8 cellular contexts compared by ENCODE assay signal in the genomic region with DNA sequence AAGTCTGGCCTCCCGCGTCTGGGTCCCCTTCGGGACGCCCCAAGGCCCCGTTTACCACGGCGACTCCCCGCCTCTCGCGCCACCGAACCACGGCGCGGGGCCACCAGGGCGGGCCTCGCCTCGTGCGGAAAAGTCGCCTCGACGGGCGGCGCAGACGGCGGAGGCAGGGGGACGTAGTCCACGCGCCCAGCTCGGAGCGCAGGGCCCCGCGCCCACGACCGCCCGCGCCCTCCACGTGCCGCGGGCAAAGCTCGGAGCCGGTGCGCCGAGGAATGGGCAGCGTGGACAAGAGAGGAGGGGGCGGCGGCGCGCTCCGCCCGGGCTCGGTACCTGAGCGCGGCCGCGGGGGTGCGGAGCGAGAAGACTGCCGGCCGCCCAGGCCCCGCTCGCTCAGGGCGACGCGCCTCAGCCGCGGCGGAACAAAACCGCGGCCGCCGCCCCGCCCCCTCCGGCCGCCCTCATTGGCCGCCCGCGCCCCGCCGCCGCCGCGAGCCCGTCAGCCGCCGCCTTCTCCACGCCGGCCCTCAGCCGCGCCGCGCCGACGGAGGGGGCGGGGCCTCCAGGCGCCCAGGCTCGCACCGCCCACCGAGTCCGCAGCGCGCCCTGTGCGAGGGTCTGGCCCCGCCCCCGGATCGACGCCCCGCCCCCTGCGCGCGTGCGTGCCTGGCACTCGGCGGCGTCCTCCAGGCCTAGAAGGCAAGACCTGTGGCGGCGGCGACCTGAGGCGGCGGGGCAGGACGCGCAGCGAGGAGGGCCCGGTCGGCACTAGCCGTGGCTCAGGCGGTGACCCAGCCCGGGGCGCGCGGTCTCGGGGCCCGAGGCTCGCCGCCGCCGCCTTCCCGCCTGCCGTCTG. TPM values are rescaled to one million over a fixed set of nuclear protein-coding genes. Genes with fewer than 3 reads are reported as not detected.
DNase-seq lines count a peak whose midpoint lies in the region; ATAC-seq and TF ChIP-seq lines count a peak whose summit lies in the region.

A gene with protein sequence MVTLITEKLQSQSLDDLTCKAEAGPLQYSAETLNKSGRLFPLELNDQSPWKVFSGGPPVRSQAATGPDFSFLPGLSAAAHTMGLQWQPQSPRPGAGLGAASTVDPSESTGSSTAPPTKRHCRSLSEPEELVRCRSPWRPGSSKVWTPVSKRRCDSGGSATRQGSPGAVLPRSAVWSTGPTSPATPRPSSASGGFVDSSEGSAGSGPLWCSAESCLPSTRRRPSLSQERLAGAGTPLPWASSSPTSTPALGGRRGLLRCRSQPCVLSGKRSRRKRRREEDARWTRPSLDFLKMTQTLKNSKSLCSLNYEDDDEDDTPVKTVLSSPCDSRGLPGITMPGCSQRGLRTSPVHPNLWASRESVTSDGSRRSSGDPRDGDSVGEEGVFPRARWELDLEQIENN (minus strand): TSS at position 411 of the 853 bp plus-strand sequence. CDS start 15,572 bp downstream, outside the sequence.

- TF ChIP-seq POLR2A in NB4 (IDR thresholded peaks at IDR 0.05; ENCODE audit: extremely low read depth, insufficient read length) (peak; percentile 60), adrenal gland (IDR thresholded peaks at IDR 0.05) (peak in 1 of 2 donors; percentile 66)

- CTCF ChIA-PET in GM10248 (lab: Yijun Ruan, JAX), result interaction anchor here (2.7 kb wide), 1 partner anchor 10 kb away, joined by 15 read pairs; no protein-coding TSS in a partner anchor
- CTCF ChIA-PET in HEK293 (lab: Yijun Ruan, JAX), result interaction anchor here (1.0 kb wide), 1 partner anchor 9 kb away, joined by 9 read pairs; no protein-coding TSS in a partner anchor
- CTCF ChIA-PET in T-cell (lab: Charles Lee), result interaction anchor here in 1 of 2 donors (2.5 kb wide), 1 partner anchor 9 kb away, joined by 13 read pairs; no protein-coding TSS in a partner anchor

- peak within 1 kb of the TSS; percentile 81 to 87 (median 86) for H3K4me3 Mint-ChIP-seq in T-cell
- H3K4me3 Mint-ChIP-seq in type B pancreatic cell, result peak within 1 kb of the TSS; percentile 90

- H3K4me1 ChIP-seq in HEK293 (ENCODE audit: control insufficient read depth, insufficient read depth, low read length), result no peaks in the 10 kb centered on the region; the same call in 1 of the 2 replicates
- peaks cover 3 to 6% of the 10 kb centered on the region in 2 donors for H3K4me1 ChIP-seq in adrenal gland (replicated peaks in 1 of 2)
- H3K4me1 ChIP-seq in heart right ventricle, result peaks cover 0 to 18% (median 8%) of the 10 kb centered on the region in 9 donors

- H3K4me3 ChIP-seq in HEK293 (ENCODE audit: low read depth, low read length) (peak within 1 kb of the TSS; percentile 31), NB4 (ENCODE audit: low read depth, low read length) (peak within 1 kb of the TSS; percentile 13), adrenal gland (peak within 1 kb of the TSS in 3 of 4 donors; percentile 40 to 79 (median 52)), heart right ventricle (peak within 1 kb of the TSS; percentile 12 to 72 (median 66))

- peak; percentile 91 to 95 (median 93) for ATAC-seq in T-cell (replicated peaks in 1 of 4)
- ATAC-seq in heart right ventricle, result peak; percentile 91 to 98 (median 94)

- no peaks in the 10 kb centered on the region for H3K9me3 ChIP-seq in HEK293 (ENCODE audit: control insufficient read depth, insufficient read depth, low read depth, low read length)
- H3K9me3 ChIP-seq in adrenal gland (replicated peaks in 1 of 3), result no peaks in the 10 kb centered on the region
- H3K9me3 ChIP-seq in heart right ventricle, result no peaks in the 10 kb centered on the region

- H3K27ac Mint-ChIP-seq in T-cell (peak within 1 kb of the TSS; percentile 83 to 87), type B pancreatic cell (peak within 1 kb of the TSS; percentile 85)

- H3K27me3 Mint-ChIP-seq in T-cell (no peaks in the 10 kb centered on the region), type B pancreatic cell (peaks cover 15% of the 10 kb centered on the region)

- TF ChIP-seq CTCF in GM10248 (IDR thresholded peaks at IDR 0.05; ENCODE audit: control extremely low read depth, extremely low read depth, low read depth, missing control alignments) (peak; percentile 11), HEK293 (tag by site-specific recombination; IDR thresholded peaks at IDR 0.05) (no peak), NB4 (IDR thresholded peaks at IDR 0.05; ENCODE audit: low read depth, low read length) (no peak), adrenal gland (IDR thresholded peaks at IDR 0.05) (peak in 1 of 6 experiments; percentile 6), heart right ventricle (IDR thresholded peaks at IDR 0.05) (peak in 2 of 9 donors; percentile 7), type B pancreatic cell (conservative IDR thresholded peaks at IDR 0.05) (peak; percentile 13)

- H3K36me3 Mint-ChIP-seq in T-cell (no peaks in the 10 kb centered on the region), type B pancreatic cell (no peaks in the 10 kb centered on the region)

- peak within 1 kb of the TSS; percentile 51; the same call in 1 of the 2 replicates for H3K27ac ChIP-seq in HEK293 (ENCODE audit: extremely low read depth, low read depth, low read length)
- peak within 1 kb of the TSS; percentile 6 to 83 (median 79) for H3K27ac ChIP-seq in adrenal gland
- H3K27ac ChIP-seq in heart right ventricle, result peak within 1 kb of the TSS; percentile 15 to 83 (median 64)

- H3K36me3 ChIP-seq in HEK293 (ENCODE audit: control insufficient read depth in 2 of 2, insufficient read depth in 1 of 2, low read length in 2 of 2) (no peaks in the 10 kb centered on the region; a peak in 1 of 3 replicates), adrenal gland (replicated peaks in 1 of 2) (no peaks in the 10 kb centered on the region), heart right ventricle (no peaks in the 10 kb centered on the region)

- no peaks in the 10 kb centered on the region for H3K9me3 Mint-ChIP-seq in T-cell
- H3K9me3 Mint-ChIP-seq in type B pancreatic cell, result no peaks in the 10 kb centered on the region

- intact Hi-C loops in adrenal gland (cut with DNase I) (no loop called here), heart right ventricle (cut with DNase I) (no loop called here), posterior vena cava (cut with DNase I) (no loop called here)

- H3K4me1 Mint-ChIP-seq in T-cell (peaks cover 10 to 13% (median 13%) of the 10 kb centered on the region in 3 donors), type B pancreatic cell (ENCODE audit: unreplicated experiment) (peaks cover 14% of the 10 kb centered on the region)

- DNase-seq in GM10248 (ENCODE audit: extremely low spot score), result peak; percentile 97
- DNase-seq in NB4 (ENCODE audit: low read depth), result peak; percentile 91
- DNase-seq in T-cell, result peak; percentile 66 to 96 (median 84)
- DNase-seq in adrenal gland, result peak; percentile 88 to 96 (median 93)
- DNase-seq in heart right ventricle, result peak; percentile 89 to 96
- DNase-seq in posterior vena cava (ENCODE audit: low spot score), result peak; percentile 97
- peak; percentile 97 for DNase-seq in type B pancreatic cell (ENCODE audit: extremely low spot score, unreplicated experiment)

- H3K27me3 ChIP-seq in adrenal gland (no peaks in the 10 kb centered on the region), heart right ventricle (no peaks in the 10 kb centered on the region)

- WGBS in adrenal gland, 4 donors, result 0 to 25% (median 2%) methylated on average over 4 to 124 of the region's 138 CpGs
- WGBS in heart right ventricle, 2 donors, result 3% methylated on average over 71 to 129 of the region's 138 CpGs

- POLR2A ChIA-PET in GM10248 (lab: Yijun Ruan, JAX), result no interaction called here
- POLR2A ChIA-PET in HEK293 (lab: Yijun Ruan, JAX), result no interaction called here
- POLR2A ChIA-PET in T-cell (lab: Charles Lee), result no interaction called here

TF ChIP-seq in HEK293, 187 proteins besides CTCF, POLR2A, EP300 and RAD21 (continues in another document):
- no peak for TF ChIP-seq ZNF362 (tag by site-specific recombination; IDR thresholded peaks at IDR 0.05)
- no peak for TF ChIP-seq KLF1 (tag by site-specific recombination; IDR thresholded peaks at IDR 0.05)
- no peak for TF ChIP-seq SALL2 (tag by site-specific recombination; IDR thresholded peaks at IDR 0.05; ENCODE audit: borderline replicate concordance)

RNA-seq across cellular contexts. Expression of the gene that starts here (rescaled TPM):
- total RNA-seq in T-cell, result 1 to 10 TPM; 1.4 to 3.0 (median 1.9) TPM
- 1 to 10 TPM in 5 of 8 donors, under 1 TPM in 3; 0.56 to 6.2 (median 1.4) TPM for total RNA-seq in adrenal gland
- polyA plus RNA-seq in adrenal gland, result 1 to 10 TPM in 2 of 3 donors, under 1 TPM in 1; 0.44 to 2.2 (median 2.2) TPM
- total RNA-seq in heart right ventricle, result 1 to 10 TPM in 3 of 10 donors, under 1 TPM in 7; 0.24 to 1.5 (median 0.70) TPM
- polyA plus RNA-seq in heart right ventricle, result under 1 TPM; 0.73 to 0.97 TPM
- total RNA-seq in posterior vena cava, result 1 to 10 TPM; 1.5 to 1.7 TPM
- total RNA-seq in type B pancreatic cell (ENCODE audit: low replicate concordance), result 0.90 and 3.2 TPM in 2 replicates

Comparison
In these comparisons a context has a peak if more than half of its experiments do, and no peak if none do; other contexts are left out.
1. Peak in every context shown above with its lines: DNase-seq, ATAC-seq, H3K4me3 ChIP-seq and H3K27ac ChIP-seq.
2. CTCF ChIP-seq: peak in GM10248 (single experiment) and type B pancreatic cell (single experiment); none in HEK293 (single experiment) and NB4 (single experiment).
3. H3K4me3 ChIP-seq: peak in every context shown above with its lines; median percentile 66 in heart right ventricle; 52 in adrenal gland; 31 in HEK293; 13 in NB4.